In genomic region chr10:11638055-11638698, GRCh38 we compare ENCODE assay signal across 13 cellular contexts. TPM values are rescaled to one million over a fixed set of nuclear protein-coding genes. Genes with fewer than 3 reads are reported as not detected.
DNase-seq lines count a peak whose midpoint lies in the region; ATAC-seq and TF ChIP-seq lines count a peak whose summit lies in the region.
"Had no signal": no experiment of that assay in that cellular context is flagged by ENCODE, and none has a peak within 500 bp of the region (broad histone marks: within the 10 kb centered on the region; RNA-seq: fewer than 3 reads in every experiment).

No MANE protein-coding gene starts in this region.

- no peak overlapping the region for H3K27ac Mint-ChIP-seq in effector memory CD8-positive, alpha-beta T cell

- DNase-seq in choroid plexus epithelial cell (ENCODE audit: low read depth) (peak; percentile 16), right cardiac atrium (no peak), PC-3 (no peak), SHP77 treated with DMSO at 0.1 percent for 48 hours (lab: John Stamatoyannopoulos, UW) (no peak)
- no peak for DNase-seq in effector memory CD8-positive, alpha-beta T cell
- DNase-seq: HCEC 1CT, hippocampal formation, lower lobe of right lung, NCI-H2081 had no signal

- TF ChIP-seq CTCF in choroid plexus epithelial cell (conservative IDR thresholded peaks at IDR 0.05; ENCODE audit: low read depth, low read length), result no peak
- no peak for TF ChIP-seq CTCF in PC-3 (conservative IDR thresholded peaks at IDR 0.05; ENCODE audit: low read depth, low read length)

- no peak overlapping the region for H3K4me2 ChIP-seq in PC-3 (ENCODE audit: low read length)

- no peak overlapping the region for H3K4me3 Mint-ChIP-seq in effector memory CD8-positive, alpha-beta T cell

- no peaks in the 10 kb centered on the region for H3K9me3 ChIP-seq in right cardiac atrium (ENCODE audit: control insufficient read depth, low read length)
- H3K9me3 ChIP-seq in PC-3 (ENCODE audit: low read length), result no peaks in the 10 kb centered on the region
- H3K9me3 ChIP-seq: lower lobe of right lung had no signal

- no peaks in the 10 kb centered on the region for H3K36me3 ChIP-seq in PC-3 (ENCODE audit: low read depth, low read length)
- H3K36me3 ChIP-seq: BLaER1, lower lobe of right lung had no signal

- CTCF ChIA-PET in PC-3 (lab: Charles Lee), result no interaction called here

- no peaks in the 10 kb centered on the region for H3F3A ChIP-seq in PC-3 (ENCODE audit: low read length, unreplicated experiment)

- H3K9me3 Mint-ChIP-seq in effector memory CD8-positive, alpha-beta T cell, result no peaks in the 10 kb centered on the region

- H3K36me3 Mint-ChIP-seq in effector memory CD8-positive, alpha-beta T cell (ENCODE audit: insufficient read depth), result no peaks in the 10 kb centered on the region

- H3K4me1 Mint-ChIP-seq in effector memory CD8-positive, alpha-beta T cell (ENCODE audit: low read depth in 2 of 2), result no peaks in the 10 kb centered on the region

- H3K27me3 Mint-ChIP-seq in effector memory CD8-positive, alpha-beta T cell, result peaks cover 44 to 45% of the 10 kb centered on the region in 2 donors

- no peaks in the 10 kb centered on the region for H4K20me1 ChIP-seq in PC-3 (ENCODE audit: low read length)
- H4K20me1 ChIP-seq: BLaER1 had no signal

- intact Hi-C loops in right cardiac atrium (cut with DNase I), result no loop called here
- intact Hi-C loops in PC-3 (cut with micrococcal nuclease), result no loop called here

- POLR2A ChIA-PET in PC-3 (lab: Charles Lee; ENCODE audit: unreplicated experiment), result no interaction called here

- H3K27me3 ChIP-seq in right cardiac atrium (ENCODE audit: control insufficient read depth, insufficient read depth) (no peaks in the 10 kb centered on the region), PC-3 (ENCODE audit: low read length) (no peaks in the 10 kb centered on the region)
- H3K27me3 ChIP-seq: BLaER1 had no signal

- no TSS peak for BruUV-seq in PC-3 (replicated peaks; lab: Mats Ljungman, UMichigan)

- no peak overlapping the region for H3K9ac ChIP-seq in PC-3 (ENCODE audit: low read length)
- H3K9ac ChIP-seq: BLaER1 had no signal

- TF ChIP-seq POLR2A in GM18505 (IDR thresholded peaks at IDR 0.05; ENCODE audit: borderline replicate concordance, extremely low read depth, insufficient read depth, insufficient read length), result no peak

- 93% methylated on average over 6 of the region's 6 CpGs for WGBS in right cardiac atrium

- no peak overlapping the region for H2AFZ ChIP-seq in PC-3 (ENCODE audit: low read length)

- ATAC-seq in GM18505 (IDR thresholded peaks at IDR 0.05; ENCODE audit: unreplicated experiment) (peak; percentile 79), GM21390 (IDR thresholded peaks at IDR 0.05; ENCODE audit: unreplicated experiment) (peak; percentile 88), HG03175 (IDR thresholded peaks at IDR 0.05; ENCODE audit: unreplicated experiment) (peak; percentile 79), right cardiac atrium (no peak), PC-3 (no peak)
- no peak for ATAC-seq in effector memory CD8-positive, alpha-beta T cell (replicated peaks)
- ATAC-seq: lower lobe of right lung had no signal

- H3K27ac ChIP-seq in right cardiac atrium (ENCODE audit: low read length) (no peak overlapping the region), PC-3 (ENCODE audit: low read length) (no peak overlapping the region)
- H3K27ac ChIP-seq: BLaER1, lower lobe of right lung had no signal

- no peaks in the 10 kb centered on the region for H3K79me2 ChIP-seq in PC-3 (ENCODE audit: low read length)

- H3K4me1 ChIP-seq in right cardiac atrium (ENCODE audit: control insufficient read depth, insufficient read depth, low read length) (no peaks in the 10 kb centered on the region), PC-3 (ENCODE audit: insufficient read depth, low read length) (no peaks in the 10 kb centered on the region)
- H3K4me1 ChIP-seq: lower lobe of right lung had no signal

- H3K4me3 ChIP-seq in choroid plexus epithelial cell (ENCODE audit: low read depth, low read length) (no peak overlapping the region), right cardiac atrium (ENCODE audit: low read length) (no peak overlapping the region), PC-3 (ENCODE audit: low read length) (no peak overlapping the region)
- H3K4me3 ChIP-seq: BLaER1, lower lobe of right lung had no signal

- no peaks in the 10 kb centered on the region for H3K9me2 ChIP-seq in PC-3 (replicated peaks; ENCODE audit: low read length)

RNA-seq across cellular contexts. Expression of gene USP6NL, which starts 26.7 kb away (rescaled TPM):
- 10 to 100 TPM in 2 of 4 donors, 1 to 10 TPM in 2; 8.7 to 12.5 (median 9.8) TPM for total RNA-seq in right cardiac atrium
- polyA plus RNA-seq in right cardiac atrium, result 3.9 TPM
- 13.0 and 14.3 TPM in 2 replicates for total RNA-seq in PC-3 (2014; rRNA removed)

Comparison
In these comparisons a context has a peak if more than half of its experiments do, and no peak if none do; other contexts are left out.
1. ATAC-seq: peak in GM18505 (single experiment), GM21390 (single experiment) and HG03175 (single experiment); none in right cardiac atrium (0 of 2), PC-3 (single experiment) and effector memory CD8-positive, alpha-beta T cell (single experiment).